ENCODE assay signal across 18 cellular contexts in genomic region chr21:35635994-35636393, GRCh38.
DNase-seq lines count a peak whose midpoint lies in the region; ATAC-seq, FAIRE-seq and TF ChIP-seq lines count a peak whose summit lies in the region.
"Had no signal": no experiment of that assay in that cellular context is flagged by ENCODE, and none has a peak within 500 bp of the region (broad histone marks: within the 10 kb centered on the region; RNA-seq: fewer than 3 reads in every experiment).

No MANE protein-coding gene starts in this region.

- CTCF ChIA-PET in mammary epithelial cell (lab: Charles Lee; ENCODE audit: low non-redundant PET) (no interaction called here), MCF 10A (lab: Yijun Ruan, JAX) (no interaction called here)
- CTCF ChIA-PET in CD8-positive, alpha-beta memory T cell (lab: Charles Lee): no interaction called here

- POLR2A ChIA-PET in MCF 10A (lab: Yijun Ruan, JAX): no interaction called here
- POLR2A ChIA-PET in CD8-positive, alpha-beta memory T cell (lab: Charles Lee): no interaction called here

- H3K4me1 ChIP-seq in mammary epithelial cell (ENCODE audit: insufficient read depth, low read length): peaks cover 26% of the 10 kb centered on the region
- peaks cover 11% of the 10 kb centered on the region for H3K4me1 ChIP-seq in astrocyte (ENCODE audit: insufficient read depth, low read length)
- no peaks in the 10 kb centered on the region for H3K4me1 ChIP-seq in mesenchymal stem cell (ENCODE audit: control insufficient read depth, insufficient read depth, low read depth, low read length)
- no peaks in the 10 kb centered on the region for H3K4me1 ChIP-seq in suprapubic skin
- H3K4me1 ChIP-seq in CD8-positive, alpha-beta memory T cell (ENCODE audit: insufficient read depth, low read length): no peaks in the 10 kb centered on the region
- H3K4me1 ChIP-seq: Caco-2 had no signal

- intact Hi-C loops in mammary epithelial cell (cut with micrococcal nuclease) (no loop called here), MCF 10A (cut with micrococcal nuclease) (no loop called here)

- no peaks in the 10 kb centered on the region for H3K27me3 ChIP-seq in mammary epithelial cell (ENCODE audit: insufficient read depth, low read length)
- no peaks in the 10 kb centered on the region for H3K27me3 ChIP-seq in astrocyte (ENCODE audit: insufficient read depth, low read length)
- H3K27me3 ChIP-seq in mesenchymal stem cell (ENCODE audit: control insufficient read depth in 1 of 2, insufficient read depth in 1 of 2, low read length in 2 of 2): no peaks in the 10 kb centered on the region
- H3K27me3 ChIP-seq in suprapubic skin: no peaks in the 10 kb centered on the region
- H3K27me3 ChIP-seq in CD8-positive, alpha-beta memory T cell (ENCODE audit: insufficient read depth, low read length, poor library complexity, severe bottlenecking): no peaks in the 10 kb centered on the region

- H3K4me2 ChIP-seq in mammary epithelial cell (ENCODE audit: insufficient read depth, low read depth, low read length) (no peak overlapping the region), astrocyte (ENCODE audit: low read length) (no peak overlapping the region), mesenchymal stem cell (ENCODE audit: low read length, poor library complexity, severe bottlenecking) (no peak overlapping the region)
- H3K4me2 ChIP-seq: GM23338 had no signal

- H3K4me3 ChIP-seq in mammary epithelial cell (replicated peaks in 1 of 3; ENCODE audit: insufficient read depth in 1 of 3, low read depth in 2 of 3, low read length in 3 of 3) (no peak overlapping the region), astrocyte (ENCODE audit: insufficient read depth, low read depth, low read length) (no peak overlapping the region), mesenchymal stem cell (ENCODE audit: insufficient read depth in 1 of 2, low read depth in 1 of 2, low read length in 2 of 2) (no peak overlapping the region), suprapubic skin (no peak overlapping the region)
- no peak overlapping the region for H3K4me3 ChIP-seq in CD8-positive, alpha-beta memory T cell (ENCODE audit: low read length)
- H3K4me3 ChIP-seq: GM23338 had no signal

- no peak for DNase-seq in mammary epithelial cell
- no peak for DNase-seq in MCF 10A (ENCODE audit: unreplicated experiment)
- DNase-seq in astrocyte (ENCODE audit: low read depth): no peak
- DNase-seq in mesenchymal stem cell: no peak
- DNase-seq in suprapubic skin (ENCODE audit: low spot score in 2 of 2): no peak
- DNase-seq in NCI-H226: no peak
- no peak for DNase-seq in CD8-positive, alpha-beta memory T cell
- DNase-seq: 8988T; C1 segment of cervical spinal cord; Caco-2; CD4-positive, CD25-positive, alpha-beta regulatory T cell had no signal

- H3K79me2 ChIP-seq in mammary epithelial cell (ENCODE audit: insufficient read depth, low read length) (no peaks in the 10 kb centered on the region), astrocyte (ENCODE audit: insufficient read depth, low read length) (no peaks in the 10 kb centered on the region)

- H3K27me3 Mint-ChIP-seq in MCF 10A (ENCODE audit: insufficient read depth, unreplicated experiment): no peaks in the 10 kb centered on the region
- H3K27me3 Mint-ChIP-seq in astrocyte (ENCODE audit: low read depth, unreplicated experiment): no peaks in the 10 kb centered on the region
- H3K27me3 Mint-ChIP-seq in CD8-positive, alpha-beta memory T cell: peaks cover 12 to 43% of the 10 kb centered on the region in 2 donors

- H3K27ac Mint-ChIP-seq in MCF 10A (ENCODE audit: low read depth, unreplicated experiment) (no peak overlapping the region), astrocyte (ENCODE audit: unreplicated experiment) (peak overlapping the region; percentile 50)
- H3K27ac Mint-ChIP-seq in CD8-positive, alpha-beta memory T cell: no peak overlapping the region
- H3K27ac Mint-ChIP-seq: B cell; CD4-positive, CD25-positive, alpha-beta regulatory T cell; GM23338 had no signal

- ATAC-seq in HG02759 (IDR thresholded peaks at IDR 0.05; ENCODE audit: unreplicated experiment): no peak
- ATAC-seq: GM23338 had no signal

- no peak for TF ChIP-seq CTCF in mammary epithelial cell (conservative IDR thresholded peaks at IDR 0.05 in 1 of 2, IDR thresholded peaks at IDR 0.05 in 1 of 2; ENCODE audit: extremely low read depth in 1 of 2, insufficient read depth in 1 of 2, low read depth in 1 of 2, low read length in 2 of 2)
- no peak for TF ChIP-seq CTCF in MCF 10A (IDR thresholded peaks at IDR 0.05; ENCODE audit: unreplicated experiment)
- TF ChIP-seq CTCF in astrocyte (IDR thresholded peaks at IDR 0.05; ENCODE audit: insufficient read depth, low read depth, low read length): no peak
- no peak for TF ChIP-seq CTCF in suprapubic skin (IDR thresholded peaks at IDR 0.05)

- BruUV-seq in mammary epithelial cell (replicated peaks; lab: Mats Ljungman, UMichigan) (no TSS peak), MCF 10A (replicated peaks; lab: Mats Ljungman, UMichigan) (no TSS peak)

- H3K9me3 ChIP-seq in mammary epithelial cell (replicated peaks; ENCODE audit: insufficient read depth, low read length): no peaks in the 10 kb centered on the region
- no peaks in the 10 kb centered on the region for H3K9me3 ChIP-seq in astrocyte (ENCODE audit: insufficient read depth, low read depth, low read length)
- no peaks in the 10 kb centered on the region for H3K9me3 ChIP-seq in mesenchymal stem cell (ENCODE audit: control insufficient read depth, low read length)
- H3K9me3 ChIP-seq in suprapubic skin: no peaks in the 10 kb centered on the region
- H3K9me3 ChIP-seq in CD8-positive, alpha-beta memory T cell (ENCODE audit: low read length): no peaks in the 10 kb centered on the region

- no peak overlapping the region for H4K91ac ChIP-seq in mesenchymal stem cell (ENCODE audit: low read length)

- TF ChIP-seq POLR2A in suprapubic skin (IDR thresholded peaks at IDR 0.05): no peak

- H3K27ac ChIP-seq in mammary epithelial cell (ENCODE audit: insufficient read depth, low read depth, low read length) (peak overlapping the region; percentile 45), astrocyte (ENCODE audit: low read depth, low read length) (no peak overlapping the region), mesenchymal stem cell (ENCODE audit: low read length, poor library complexity, severe bottlenecking) (no peak overlapping the region), suprapubic skin (peak overlapping the region; percentile 55)
- no peak overlapping the region for H3K27ac ChIP-seq in CD8-positive, alpha-beta memory T cell (ENCODE audit: low read depth, low read length)

- FAIRE-seq in astrocyte (lab: Jason Lieb, UNC): no peak
- FAIRE-seq: D721Med, G401.6, GM12891, GM19239 had no signal

- H3K4ac ChIP-seq in mesenchymal stem cell (ENCODE audit: low read depth in 1 of 2, low read length in 2 of 2): no peak overlapping the region

- H3K36me3 Mint-ChIP-seq in MCF 10A (ENCODE audit: insufficient read depth, unreplicated experiment): no peaks in the 10 kb centered on the region
- H3K36me3 Mint-ChIP-seq in astrocyte (ENCODE audit: low read depth, unreplicated experiment): no peaks in the 10 kb centered on the region
- no peaks in the 10 kb centered on the region for H3K36me3 Mint-ChIP-seq in CD8-positive, alpha-beta memory T cell
- H3K36me3 Mint-ChIP-seq: CD4-positive, CD25-positive, alpha-beta regulatory T cell had no signal

- no peak overlapping the region for H4K8ac ChIP-seq in mesenchymal stem cell (ENCODE audit: low read length)

- H3K18ac ChIP-seq in mesenchymal stem cell (ENCODE audit: low read depth in 1 of 2, low read length in 2 of 2): no peak overlapping the region

- H2BK15ac ChIP-seq in mesenchymal stem cell (ENCODE audit: low read depth, poor library complexity, severe bottlenecking): no peak overlapping the region

- no peak overlapping the region for H2BK12ac ChIP-seq in mesenchymal stem cell (ENCODE audit: low read length in 2 of 2)

- H3K14ac ChIP-seq in mesenchymal stem cell (ENCODE audit: low read length in 2 of 2): no peak overlapping the region

- in situ Hi-C loops in mammary epithelial cell (cut with MboI; ENCODE audit: low sequenced_read_pairs in 2 of 2): no loop called here

- no peak overlapping the region for H2AK5ac ChIP-seq in mesenchymal stem cell (ENCODE audit: low read length, severe bottlenecking)

- H3K9me3 Mint-ChIP-seq in MCF 10A (ENCODE audit: unreplicated experiment) (no peaks in the 10 kb centered on the region), astrocyte (ENCODE audit: unreplicated experiment) (no peaks in the 10 kb centered on the region)
- H3K9me3 Mint-ChIP-seq in CD8-positive, alpha-beta memory T cell: no peaks in the 10 kb centered on the region
- H3K9me3 Mint-ChIP-seq: GM23338 had no signal

- H4K20me1 ChIP-seq in mammary epithelial cell (ENCODE audit: insufficient read depth, low read length) (no peaks in the 10 kb centered on the region), astrocyte (ENCODE audit: insufficient read depth, low read length) (no peaks in the 10 kb centered on the region)

- H3K9ac ChIP-seq in mammary epithelial cell (ENCODE audit: insufficient read depth, low read length) (no peak overlapping the region), astrocyte (ENCODE audit: low read length) (no peak overlapping the region), mesenchymal stem cell (ENCODE audit: low read length) (peak overlapping the region; percentile 31)

- H3K36me3 ChIP-seq in mammary epithelial cell (ENCODE audit: insufficient read depth, low read length): no peaks in the 10 kb centered on the region
- no peaks in the 10 kb centered on the region for H3K36me3 ChIP-seq in astrocyte (ENCODE audit: insufficient read depth, low read length)
- H3K36me3 ChIP-seq in mesenchymal stem cell (ENCODE audit: control insufficient read depth in 1 of 2, insufficient read depth in 2 of 2, low read depth in 1 of 2, low read length in 2 of 2): no peaks in the 10 kb centered on the region
- H3K36me3 ChIP-seq in suprapubic skin: no peaks in the 10 kb centered on the region
- no peaks in the 10 kb centered on the region for H3K36me3 ChIP-seq in CD8-positive, alpha-beta memory T cell (ENCODE audit: insufficient read depth, low read length)

- no peaks in the 10 kb centered on the region for H3K79me1 ChIP-seq in mesenchymal stem cell (replicated peaks; ENCODE audit: low read length, poor library complexity, severe bottlenecking)

- no peak for TF ChIP-seq EP300 in suprapubic skin (IDR thresholded peaks at IDR 0.05)

- H3K4me3 Mint-ChIP-seq in MCF 10A (ENCODE audit: unreplicated experiment): no peak overlapping the region
- no peak overlapping the region for H3K4me3 Mint-ChIP-seq in astrocyte (ENCODE audit: unreplicated experiment)
- no peak overlapping the region for H3K4me3 Mint-ChIP-seq in CD8-positive, alpha-beta memory T cell
- H3K4me3 Mint-ChIP-seq: B cell; CD4-positive, CD25-positive, alpha-beta regulatory T cell; GM23338 had no signal

- 100% methylated on average over 1 of the region's 1 CpG for WGBS in mammary epithelial cell (ENCODE audit: low coverage, missing lambda C conversion rate)
- no CpG with 5 or more reads among the region's 1 CpG for WGBS in mesenchymal stem cell
- WGBS in suprapubic skin: 81% methylated on average over 1 of the region's 1 CpG

- H2BK120ac ChIP-seq in mesenchymal stem cell (ENCODE audit: low read depth, low read length): no peak overlapping the region

- dilution Hi-C loops in mammary epithelial cell (cut with HindIII; ENCODE audit: low sequenced_read_pairs): no loop called here

- H2AFZ ChIP-seq in mammary epithelial cell (ENCODE audit: low read depth, low read length) (no peak overlapping the region), astrocyte (ENCODE audit: low read depth, low read length) (no peak overlapping the region), mesenchymal stem cell (ENCODE audit: low read depth, low read length) (no peak overlapping the region)
- H2AFZ ChIP-seq: GM23338 had no signal

- no peak overlapping the region for H2BK5ac ChIP-seq in mesenchymal stem cell (ENCODE audit: low read depth, low read length, poor library complexity, severe bottlenecking)

- H3K23ac ChIP-seq in mesenchymal stem cell (ENCODE audit: low read length in 2 of 2): no peak overlapping the region

- peaks cover 21% of the 10 kb centered on the region for H3K4me1 Mint-ChIP-seq in MCF 10A (ENCODE audit: insufficient read depth, unreplicated experiment)
- H3K4me1 Mint-ChIP-seq in astrocyte (ENCODE audit: low read depth, unreplicated experiment): peaks cover 12% of the 10 kb centered on the region
- H3K4me1 Mint-ChIP-seq in CD8-positive, alpha-beta memory T cell: no peaks in the 10 kb centered on the region
- H3K4me1 Mint-ChIP-seq: B cell; CD4-positive, CD25-positive, alpha-beta regulatory T cell had no signal

Comparison
In these comparisons a context has a peak if more than half of its experiments do, and no peak if none do; other contexts are left out.
1. H3K27ac ChIP-seq: peak in mammary epithelial cell (single experiment) and suprapubic skin (single experiment); none in astrocyte (single experiment), mesenchymal stem cell (single experiment) and CD8-positive, alpha-beta memory T cell (single experiment).